8 cellular contexts compared by ENCODE assay signal in the genomic region with DNA sequence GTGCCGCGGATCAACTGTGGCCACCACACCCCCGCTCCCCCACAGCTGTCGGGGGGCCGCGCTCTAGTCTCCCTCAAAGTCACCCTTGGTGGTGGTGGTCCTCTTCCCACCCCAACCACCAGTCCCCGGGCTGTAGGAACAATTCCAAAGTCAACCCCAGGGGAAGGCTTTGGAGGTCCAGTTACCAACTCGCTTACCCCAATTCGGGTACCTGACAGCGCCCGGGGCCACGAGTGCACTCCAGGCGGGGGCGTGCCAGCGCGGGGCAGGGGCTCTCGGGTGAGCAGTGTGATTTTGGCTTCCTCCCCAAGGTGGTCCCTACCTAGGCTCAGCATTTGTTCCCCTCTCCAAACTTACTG. TPM values are rescaled to one million over a fixed set of nuclear protein-coding genes. Genes with fewer than 3 reads are reported as not detected.
A peak's percentile ranks its signal among the peaks of the same experiment; 100 is the strongest.
DNase-seq lines count a peak whose midpoint lies in the region; ATAC-seq and TF ChIP-seq lines count a peak whose summit lies in the region.

No MANE protein-coding gene starts in this region.

- WGBS in neuronal stem cell (ENCODE audit: extremely low coverage in 2 of 2, insufficient read length in 2 of 2, insufficient replicate concordance in 1 of 2), 2 donors: no CpG with 5 or more reads among the region's 17 CpGs

- no peaks in the 10 kb centered on the region for H3K9me3 ChIP-seq in neuronal stem cell (replicated peaks in 1 of 2; ENCODE audit: control insufficient read depth in 2 of 2, insufficient read depth in 1 of 2, low read depth in 1 of 2, low read length in 2 of 2)

- no peak overlapping the region for H3K4ac ChIP-seq in neuronal stem cell (ENCODE audit: low read length)

- peaks cover 13% of the 10 kb centered on the region; the same call in 1 of the 2 replicates for H3K27me3 Mint-ChIP-seq in WTC11 (ENCODE audit: low read depth)
- no peaks in the 10 kb centered on the region for H3K27me3 Mint-ChIP-seq in effector memory CD8-positive, alpha-beta T cell

- peak overlapping the region; percentile 73 for H3K27ac ChIP-seq in neuronal stem cell (replicated peaks; ENCODE audit: low read length)

- H3K27me3 ChIP-seq in neuronal stem cell (ENCODE audit: control insufficient read depth in 3 of 3, insufficient read depth in 3 of 3, low read depth in 1 of 3, low read length in 3 of 3): peaks cover 0 to 2% (median 0%) of the 10 kb centered on the region in 3 experiments

- peak overlapping the region; percentile 99 for H2AFZ ChIP-seq in neuronal stem cell (ENCODE audit: low read length)

- H3K9ac ChIP-seq in neuronal stem cell (ENCODE audit: low read depth, low read length, poor library complexity): peak overlapping the region; percentile 51

- ATAC-seq in WTC11: no peak
- ATAC-seq in effector memory CD8-positive, alpha-beta T cell (replicated peaks): no peak
- ATAC-seq in HG03571 (IDR thresholded peaks at IDR 0.05; ENCODE audit: unreplicated experiment): no peak
- ATAC-seq in GM18502 (IDR thresholded peaks at IDR 0.05; ENCODE audit: poor library complexity, unreplicated experiment): no peak

- TF ChIP-seq CTCF in WTC11 (IDR thresholded peaks at IDR 0.05): 0 out of 2 replicates have a peak, but pooled peaks have one; percentile 7

- no peak overlapping the region for H4K8ac ChIP-seq in neuronal stem cell (ENCODE audit: low read depth, low read length)

- peak; percentile 22 for DNase-seq in activated gamma-delta T cell (lab: John Stamatoyannopoulos, UW)
- no peak for DNase-seq in activated gamma-delta T cell treated with Interleukin-2 at 50 U/mL for 16 hours
- no peak for DNase-seq in WTC11 (ENCODE audit: low spot score)
- DNase-seq in effector memory CD8-positive, alpha-beta T cell: peak in 2 of 3 experiments; percentile 11 to 20
- DNase-seq in neuronal stem cell (ENCODE audit: low spot score): peak; percentile 49
- no peak for DNase-seq in 8988T

- H4K91ac ChIP-seq in neuronal stem cell (ENCODE audit: low read depth, low read length, poor library complexity): no peak overlapping the region

- H3K14ac ChIP-seq in neuronal stem cell (ENCODE audit: low read length): no peak overlapping the region

- no peaks in the 10 kb centered on the region for H3K36me3 Mint-ChIP-seq in WTC11
- peaks cover 15% of the 10 kb centered on the region for H3K36me3 Mint-ChIP-seq in effector memory CD8-positive, alpha-beta T cell (ENCODE audit: insufficient read depth)

- peak overlapping the region; percentile 90 for H2BK120ac ChIP-seq in neuronal stem cell (ENCODE audit: low read depth, low read length)

- H3K4me2 ChIP-seq in neuronal stem cell (ENCODE audit: insufficient read depth, low read length, poor library complexity, severe bottlenecking): peak overlapping the region; percentile 95

- H3K4me1 Mint-ChIP-seq in WTC11: peaks cover 35% of the 10 kb centered on the region
- peaks cover 20 to 42% of the 10 kb centered on the region in 2 donors for H3K4me1 Mint-ChIP-seq in effector memory CD8-positive, alpha-beta T cell (ENCODE audit: low read depth in 2 of 2)

- no peaks in the 10 kb centered on the region for H3K9me3 Mint-ChIP-seq in WTC11
- H3K9me3 Mint-ChIP-seq in effector memory CD8-positive, alpha-beta T cell: no peaks in the 10 kb centered on the region

- peak overlapping the region; percentile 69 to 76 for H3K4me3 ChIP-seq in neuronal stem cell (ENCODE audit: low read length in 2 of 2)

- CTCF ChIA-PET in WTC11 (lab: Charles Lee): interaction anchor here (1.3 to 1.7 kb wide), 2 partner anchors 20 to 94 kb away, joined by 3 to 6 read pairs; no protein-coding TSS in a partner anchor

- peak overlapping the region; percentile 78 for H2AK5ac ChIP-seq in neuronal stem cell (ENCODE audit: low read depth, low read length)

- peak overlapping the region; percentile 99 for H3K18ac ChIP-seq in neuronal stem cell (ENCODE audit: low read length)

- H3K4me1 ChIP-seq in neuronal stem cell (ENCODE audit: control insufficient read depth in 2 of 2, insufficient read depth in 1 of 2, low read depth in 1 of 2, low read length in 2 of 2): peaks cover 19 to 36% of the 10 kb centered on the region in 2 donors

- H3K79me1 ChIP-seq in neuronal stem cell (ENCODE audit: low read depth, low read length): peaks cover 11% of the 10 kb centered on the region

- no peak overlapping the region for H2BK5ac ChIP-seq in neuronal stem cell (ENCODE audit: low read length)

- peak overlapping the region; percentile 84 for H3K4me3 Mint-ChIP-seq in WTC11
- H3K4me3 Mint-ChIP-seq in effector memory CD8-positive, alpha-beta T cell: peak overlapping the region; percentile 68 to 88

- H3K27ac Mint-ChIP-seq in WTC11: no peak overlapping the region
- H3K27ac Mint-ChIP-seq in effector memory CD8-positive, alpha-beta T cell: peak overlapping the region; percentile 11 to 65

- POLR2A ChIA-PET in WTC11 (lab: Charles Lee): no interaction called here

- H3K36me3 ChIP-seq in neuronal stem cell (replicated peaks in 1 of 2; ENCODE audit: control insufficient read depth in 2 of 2, insufficient read depth in 2 of 2, low read length in 2 of 2): no peaks in the 10 kb centered on the region

- H2BK12ac ChIP-seq in neuronal stem cell (ENCODE audit: low read length): peak overlapping the region; percentile 41

- peak overlapping the region; percentile 91 for H2BK15ac ChIP-seq in neuronal stem cell (ENCODE audit: low read length)

- H3K23ac ChIP-seq in neuronal stem cell (ENCODE audit: low read depth, low read length, poor library complexity): no peak overlapping the region

TF ChIP-seq in WTC11, 78 proteins besides CTCF, POLR2A, EP300 and RAD21 (continues in another document):
- TF ChIP-seq, protein P1, sequence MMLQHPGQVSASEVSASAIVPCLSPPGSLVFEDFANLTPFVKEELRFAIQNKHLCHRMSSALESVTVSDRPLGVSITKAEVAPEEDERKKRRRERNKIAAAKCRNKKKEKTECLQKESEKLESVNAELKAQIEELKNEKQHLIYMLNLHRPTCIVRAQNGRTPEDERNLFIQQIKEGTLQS (CRISPR knock-in tag; conservative IDR thresholded peaks at IDR 0.05): no peak
- TF ChIP-seq, protein P2, sequence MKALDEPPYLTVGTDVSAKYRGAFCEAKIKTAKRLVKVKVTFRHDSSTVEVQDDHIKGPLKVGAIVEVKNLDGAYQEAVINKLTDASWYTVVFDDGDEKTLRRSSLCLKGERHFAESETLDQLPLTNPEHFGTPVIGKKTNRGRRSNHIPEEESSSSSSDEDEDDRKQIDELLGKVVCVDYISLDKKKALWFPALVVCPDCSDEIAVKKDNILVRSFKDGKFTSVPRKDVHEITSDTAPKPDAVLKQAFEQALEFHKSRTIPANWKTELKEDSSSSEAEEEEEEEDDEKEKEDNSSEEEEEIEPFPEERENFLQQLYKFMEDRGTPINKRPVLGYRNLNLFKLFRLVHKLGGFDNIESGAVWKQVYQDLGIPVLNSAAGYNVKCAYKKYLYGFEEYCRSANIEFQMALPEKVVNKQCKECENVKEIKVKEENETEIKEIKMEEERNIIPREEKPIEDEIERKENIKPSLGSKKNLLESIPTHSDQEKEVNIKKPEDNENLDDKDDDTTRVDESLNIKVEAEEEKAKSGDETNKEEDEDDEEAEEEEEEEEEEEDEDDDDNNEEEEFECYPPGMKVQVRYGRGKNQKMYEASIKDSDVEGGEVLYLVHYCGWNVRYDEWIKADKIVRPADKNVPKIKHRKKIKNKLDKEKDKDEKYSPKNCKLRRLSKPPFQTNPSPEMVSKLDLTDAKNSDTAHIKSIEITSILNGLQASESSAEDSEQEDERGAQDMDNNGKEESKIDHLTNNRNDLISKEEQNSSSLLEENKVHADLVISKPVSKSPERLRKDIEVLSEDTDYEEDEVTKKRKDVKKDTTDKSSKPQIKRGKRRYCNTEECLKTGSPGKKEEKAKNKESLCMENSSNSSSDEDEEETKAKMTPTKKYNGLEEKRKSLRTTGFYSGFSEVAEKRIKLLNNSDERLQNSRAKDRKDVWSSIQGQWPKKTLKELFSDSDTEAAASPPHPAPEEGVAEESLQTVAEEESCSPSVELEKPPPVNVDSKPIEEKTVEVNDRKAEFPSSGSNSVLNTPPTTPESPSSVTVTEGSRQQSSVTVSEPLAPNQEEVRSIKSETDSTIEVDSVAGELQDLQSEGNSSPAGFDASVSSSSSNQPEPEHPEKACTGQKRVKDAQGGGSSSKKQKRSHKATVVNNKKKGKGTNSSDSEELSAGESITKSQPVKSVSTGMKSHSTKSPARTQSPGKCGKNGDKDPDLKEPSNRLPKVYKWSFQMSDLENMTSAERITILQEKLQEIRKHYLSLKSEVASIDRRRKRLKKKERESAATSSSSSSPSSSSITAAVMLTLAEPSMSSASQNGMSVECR (CRISPR knock-in tag; IDR thresholded peaks at IDR 0.05; ENCODE audit: borderline replicate concordance): no peak
- TF ChIP-seq NR2C2 (CRISPR knock-in tag; IDR thresholded peaks at IDR 0.05) (no peak), GRHL2 (CRISPR knock-in tag; IDR thresholded peaks at IDR 0.05; ENCODE audit: insufficient replicate concordance, severe bottlenecking) (no peak), CREB1 (CRISPR knock-in tag; IDR thresholded peaks at IDR 0.05) (no peak), ETV6 (CRISPR knock-in tag; IDR thresholded peaks at IDR 0.05) (no peak)
- TF ChIP-seq, protein P3, sequence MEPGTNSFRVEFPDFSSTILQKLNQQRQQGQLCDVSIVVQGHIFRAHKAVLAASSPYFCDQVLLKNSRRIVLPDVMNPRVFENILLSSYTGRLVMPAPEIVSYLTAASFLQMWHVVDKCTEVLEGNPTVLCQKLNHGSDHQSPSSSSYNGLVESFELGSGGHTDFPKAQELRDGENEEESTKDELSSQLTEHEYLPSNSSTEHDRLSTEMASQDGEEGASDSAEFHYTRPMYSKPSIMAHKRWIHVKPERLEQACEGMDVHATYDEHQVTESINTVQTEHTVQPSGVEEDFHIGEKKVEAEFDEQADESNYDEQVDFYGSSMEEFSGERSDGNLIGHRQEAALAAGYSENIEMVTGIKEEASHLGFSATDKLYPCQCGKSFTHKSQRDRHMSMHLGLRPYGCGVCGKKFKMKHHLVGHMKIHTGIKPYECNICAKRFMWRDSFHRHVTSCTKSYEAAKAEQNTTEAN (CRISPR knock-in tag; IDR thresholded peaks at IDR 0.05): no peak
- TF ChIP-seq, protein P4, sequence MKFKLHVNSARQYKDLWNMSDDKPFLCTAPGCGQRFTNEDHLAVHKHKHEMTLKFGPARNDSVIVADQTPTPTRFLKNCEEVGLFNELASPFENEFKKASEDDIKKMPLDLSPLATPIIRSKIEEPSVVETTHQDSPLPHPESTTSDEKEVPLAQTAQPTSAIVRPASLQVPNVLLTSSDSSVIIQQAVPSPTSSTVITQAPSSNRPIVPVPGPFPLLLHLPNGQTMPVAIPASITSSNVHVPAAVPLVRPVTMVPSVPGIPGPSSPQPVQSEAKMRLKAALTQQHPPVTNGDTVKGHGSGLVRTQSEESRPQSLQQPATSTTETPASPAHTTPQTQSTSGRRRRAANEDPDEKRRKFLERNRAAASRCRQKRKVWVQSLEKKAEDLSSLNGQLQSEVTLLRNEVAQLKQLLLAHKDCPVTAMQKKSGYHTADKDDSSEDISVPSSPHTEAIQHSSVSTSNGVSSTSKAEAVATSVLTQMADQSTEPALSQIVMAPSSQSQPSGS (CRISPR knock-in tag; IDR thresholded peaks at IDR 0.05; ENCODE audit: borderline replicate concordance, low read depth): no peak

RNA-seq across cellular contexts. Expression of a gene that starts 0.6 kb away (rescaled TPM):
- total RNA-seq in WTC11 (2021): 34.3 to 44.4 TPM (median 35.2 TPM) in 3 replicates
- polyA plus RNA-seq in neuronal stem cell (2013, experiment 1 of 2): 21.6 TPM
- polyA plus RNA-seq in neuronal stem cell (2013, experiment 2 of 2): 24.3 TPM

Comparison
In these comparisons a context has a peak if more than half of its experiments do, and no peak if none do; other contexts are left out.
1. DNase-seq: peak in activated gamma-delta T cell (single experiment), effector memory CD8-positive, alpha-beta T cell (2 of 3) and neuronal stem cell (single experiment); none in activated gamma-delta T cell treated with Interleukin-2 at 50 U/mL for 16 hours (single experiment), WTC11 (single experiment) and 8988T (single experiment).